8 cellular contexts compared by ENCODE assay signal in the genomic region with DNA sequence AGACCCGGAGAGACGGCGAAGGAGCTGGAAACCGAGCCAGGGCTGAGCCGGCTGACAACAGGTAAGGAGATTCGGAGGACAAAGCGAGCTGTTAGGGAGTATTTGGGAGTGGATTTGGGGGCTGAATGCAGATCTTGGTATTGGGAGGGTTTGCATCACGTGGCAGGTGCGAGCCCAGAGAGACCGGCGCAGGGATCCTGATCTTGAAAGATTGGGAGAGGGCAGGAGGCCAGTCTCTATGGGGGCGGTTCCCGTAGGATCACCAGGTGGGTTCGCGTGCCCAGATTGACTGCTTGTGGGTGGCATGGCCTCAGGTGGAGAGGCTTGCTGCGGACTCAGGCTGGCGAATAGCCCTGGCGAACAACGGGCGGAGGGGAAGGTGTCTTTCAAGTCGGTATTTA.
DNase-seq lines count a peak whose midpoint lies in the region; ATAC-seq and TF ChIP-seq lines count a peak whose summit lies in the region.

No MANE protein-coding gene starts in this region.

- peak overlapping the region; percentile 79 for H3K9ac ChIP-seq in endocrine pancreas (ENCODE audit: control insufficient read depth, insufficient read depth, low read length)

- peaks cover 31% of the 10 kb centered on the region for H3K4me1 Mint-ChIP-seq in nephron

- ATAC-seq in GM21723 (IDR thresholded peaks at IDR 0.05; ENCODE audit: unreplicated experiment) (no peak), HG03354 (IDR thresholded peaks at IDR 0.05; ENCODE audit: poor library complexity, severe bottlenecking, unreplicated experiment) (no peak)

- H3K9me3 ChIP-seq in endocrine pancreas (ENCODE audit: control insufficient read depth, low read length): no peaks in the 10 kb centered on the region

- no peaks in the 10 kb centered on the region for H3K27me3 ChIP-seq in endocrine pancreas (ENCODE audit: control insufficient read depth, insufficient read depth, low read length)

- H3K36me3 Mint-ChIP-seq in nephron (ENCODE audit: low read depth): peaks cover 36% of the 10 kb centered on the region

- H3K27me3 Mint-ChIP-seq in nephron (ENCODE audit: low read depth): no peaks in the 10 kb centered on the region

- DNase-seq in AG08396 (ENCODE audit: low spot score) (peak; percentile 28), NCI-H1105 (lab: John Stamatoyannopoulos, UW) (peak; percentile 90), putamen (ENCODE audit: low spot score) (no peak), GF-D8 (lab: John Stamatoyannopoulos, UW) (no peak)

- peak overlapping the region; percentile 69 for H3K4me3 ChIP-seq in endocrine pancreas (ENCODE audit: control insufficient read depth, insufficient read depth, low read length)

- TF ChIP-seq CTCF in nephron (IDR thresholded peaks at IDR 0.05; ENCODE audit: unreplicated experiment in 3 of 3): no peak

- H3K9me3 Mint-ChIP-seq in nephron: no peaks in the 10 kb centered on the region

- peak overlapping the region; percentile 23 to 81 (median 64) for H3K27ac Mint-ChIP-seq in nephron

- H3K4me1 ChIP-seq in endocrine pancreas (ENCODE audit: control insufficient read depth, insufficient read depth, low read length): peaks cover 5% of the 10 kb centered on the region

- no peaks in the 10 kb centered on the region for H3K36me3 ChIP-seq in endocrine pancreas (ENCODE audit: control insufficient read depth, insufficient read depth, low read length)

- peak overlapping the region; percentile 83 to 89 (median 84) for H3K4me3 Mint-ChIP-seq in nephron

Comparison
In these comparisons a context has a peak if more than half of its experiments do, and no peak if none do; other contexts are left out.
1. DNase-seq: peak in AG08396 (single experiment) and NCI-H1105 (single experiment); none in putamen (single experiment) and GF-D8 (single experiment).